1 cellular context compared by ENCODE assay signal in genomic region chr17:49915670-49916069, GRCh38.
TF ChIP-seq lines count a peak whose summit lies in the region.

No MANE protein-coding gene starts in this region.

TF ChIP-seq in H1, 55 proteins besides CTCF, POLR2A, EP300 and RAD21:
- TF ChIP-seq RBBP5 (IDR thresholded peaks at IDR 0.05; ENCODE audit: borderline replicate concordance, low read depth, low read length) (peak; percentile 81; the same call in 1 of the 2 replicates), ASH2L (IDR thresholded peaks at IDR 0.05; ENCODE audit: low read length) (peak; percentile 64), SAP30 (IDR thresholded peaks at IDR 0.05; ENCODE audit: insufficient read depth, insufficient replicate concordance, low read length) (no peak), EZH2 (IDR thresholded peaks at IDR 0.05; ENCODE audit: low read depth, low read length, severe bottlenecking) (no peak), USF2 (IDR thresholded peaks at IDR 0.05; ENCODE audit: low read length) (no peak), JUND (IDR thresholded peaks at IDR 0.05; ENCODE audit: low read length) (no peak), HDAC6 (IDR thresholded peaks at IDR 0.05; ENCODE audit: low read depth, low read length) (no peak), SUZ12 (IDR thresholded peaks at IDR 0.05; ENCODE audit: low read length) (no peak), TEAD4 (IDR thresholded peaks at IDR 0.05; ENCODE audit: low read depth, low read length) (peak; percentile 86), POU5F1 (IDR thresholded peaks at IDR 0.05; ENCODE audit: low read depth, low read length) (no peak), CHD7 (IDR thresholded peaks at IDR 0.05; ENCODE audit: insufficient replicate concordance, low read length) (no peak), MAFK (IDR thresholded peaks at IDR 0.05; ENCODE audit: low read depth, low read length) (no peak)
